8 cellular contexts compared by ENCODE assay signal in the genomic region with DNA sequence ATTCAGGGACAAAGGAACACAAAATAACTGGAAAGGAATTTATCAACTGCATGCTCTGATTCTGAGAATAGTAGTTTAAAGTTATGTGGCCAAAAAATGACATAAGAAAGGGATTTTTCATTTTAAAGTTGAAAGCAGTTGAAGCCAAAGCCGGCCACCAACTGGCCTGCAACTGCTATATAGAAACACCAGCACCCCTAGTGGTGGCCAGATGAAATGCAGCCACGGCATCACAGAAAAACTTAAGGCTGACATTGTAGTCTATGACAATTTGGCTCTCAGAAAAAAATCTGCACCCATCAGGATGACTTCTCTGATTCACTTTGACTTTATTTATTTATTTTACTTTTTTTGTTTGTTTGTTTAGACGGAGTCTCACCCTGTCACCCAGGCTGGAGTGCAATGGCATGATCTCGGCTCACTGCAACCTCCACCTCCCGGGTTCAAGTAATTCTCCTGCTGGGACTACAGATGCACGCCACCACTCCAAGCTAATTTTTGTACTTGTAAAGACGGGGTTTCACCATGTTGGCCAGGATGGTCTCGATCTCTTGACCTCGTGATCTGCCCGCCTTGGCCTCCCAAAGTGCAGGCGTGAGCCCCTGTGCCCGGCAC. TPM values are rescaled to one million over a fixed set of nuclear protein-coding genes. Genes with fewer than 3 reads are reported as not detected.
A peak's percentile ranks its signal among the peaks of the same experiment; 100 is the strongest.
DNase-seq lines count a peak whose midpoint lies in the region; ATAC-seq and TF ChIP-seq lines count a peak whose summit lies in the region.

No MANE protein-coding gene starts in this region.

- TF ChIP-seq CTCF in HL-60 (IDR thresholded peaks at IDR 0.05; ENCODE audit: insufficient read depth, low read length) (peak; percentile 81), fibroblast of villous mesenchyme (IDR thresholded peaks at IDR 0.05; ENCODE audit: insufficient read depth, low read depth, low read length) (peak; percentile 98), omental fat pad (IDR thresholded peaks at IDR 0.05) (peak in 1 of 3 donors; percentile 76), tibial nerve (IDR thresholded peaks at IDR 0.05) (peak; percentile 60 to 96 (median 92))

- no peak overlapping the region for H3K4me3 Mint-ChIP-seq in activated T-helper 1 cell treated with anti-CD3 and anti-CD28 coated beads, Interleukin-12 subunit alpha, Interleukin-12 subunit beta, Interleukin-2, Interleukin-4 antibody, amounts not matched to agents 30 ng/mL and 10 ng/mL and 1 ng/mL, durations not matched to agents 14 hours and 24 hours and 36 hours

- no peaks in the 10 kb centered on the region for H3K27me3 Mint-ChIP-seq in activated T-helper 1 cell treated with anti-CD3 and anti-CD28 coated beads, Interleukin-12 subunit alpha, Interleukin-12 subunit beta, Interleukin-2, Interleukin-4 antibody, amounts not matched to agents 30 ng/mL and 10 ng/mL and 1 ng/mL, durations not matched to agents 14 hours and 24 hours and 36 hours (ENCODE audit: insufficient read depth)

- H3K4me1 Mint-ChIP-seq in activated T-helper 1 cell treated with anti-CD3 and anti-CD28 coated beads, Interleukin-12 subunit alpha, Interleukin-12 subunit beta, Interleukin-2, Interleukin-4 antibody, amounts not matched to agents 30 ng/mL and 10 ng/mL and 1 ng/mL, durations not matched to agents 14 hours and 24 hours and 36 hours (ENCODE audit: low read depth), result no peaks in the 10 kb centered on the region

- TF ChIP-seq POLR2A in tibial nerve (IDR thresholded peaks at IDR 0.05), result no peak

- H3K27me3 ChIP-seq in HL-60 (ENCODE audit: insufficient read depth, poor library complexity, severe bottlenecking), result no peaks in the 10 kb centered on the region
- no peaks in the 10 kb centered on the region for H3K27me3 ChIP-seq in tibial nerve

- DNase-seq in D341Med (ENCODE audit: low spot score) (peak; percentile 75), HL-60 (ENCODE audit: low read depth in 1 of 2, low spot score in 1 of 2) (peak; percentile 16 to 65), OCI-M2 (lab: John Stamatoyannopoulos, UW; ENCODE audit: unreplicated experiment) (peak; percentile 14), fibroblast of villous mesenchyme (ENCODE audit: low read depth) (peak; percentile 68), omental fat pad (ENCODE audit: low spot score) (peak; percentile 79), tibial nerve (ENCODE audit: low spot score in 2 of 2) (peak; percentile 75 to 85)
- peak; percentile 44 for DNase-seq in activated T-helper 1 cell treated with anti-CD3 and anti-CD28 coated beads, Interleukin-12 subunit alpha, Interleukin-12 subunit beta, Interleukin-2, Interleukin-4 antibody, amounts not matched to agents 30 ng/mL and 10 ng/mL and 1 ng/mL, durations not matched to agents 14 hours and 24 hours and 36 hours (ENCODE audit: low spot score)

- no peak overlapping the region for H3K27ac Mint-ChIP-seq in activated T-helper 1 cell treated with anti-CD3 and anti-CD28 coated beads, Interleukin-12 subunit alpha, Interleukin-12 subunit beta, Interleukin-2, Interleukin-4 antibody, amounts not matched to agents 30 ng/mL and 10 ng/mL and 1 ng/mL, durations not matched to agents 14 hours and 24 hours and 36 hours

- WGBS in tibial nerve, 2 donors, result 71 to 74% methylated on average over 12 of the region's 12 CpGs

- H3K27ac ChIP-seq in HL-60 (replicated peaks) (no peak overlapping the region), tibial nerve (no peak overlapping the region)

- ATAC-seq in GM19455 (IDR thresholded peaks at IDR 0.05; ENCODE audit: unreplicated experiment), result peak; percentile 89
- peak; percentile 62 for ATAC-seq in omental fat pad (ENCODE audit: low FRiP score)

- no peak for TF ChIP-seq EP300 in tibial nerve (IDR thresholded peaks at IDR 0.05)

- H3K36me3 Mint-ChIP-seq in activated T-helper 1 cell treated with anti-CD3 and anti-CD28 coated beads, Interleukin-12 subunit alpha, Interleukin-12 subunit beta, Interleukin-2, Interleukin-4 antibody, amounts not matched to agents 30 ng/mL and 10 ng/mL and 1 ng/mL, durations not matched to agents 14 hours and 24 hours and 36 hours (ENCODE audit: low read depth), result peaks cover 24% of the 10 kb centered on the region

- H3K36me3 ChIP-seq in tibial nerve, result no peaks in the 10 kb centered on the region

- no peaks in the 10 kb centered on the region for H3K9me3 Mint-ChIP-seq in activated T-helper 1 cell treated with anti-CD3 and anti-CD28 coated beads, Interleukin-12 subunit alpha, Interleukin-12 subunit beta, Interleukin-2, Interleukin-4 antibody, amounts not matched to agents 30 ng/mL and 10 ng/mL and 1 ng/mL, durations not matched to agents 14 hours and 24 hours and 36 hours

- no peak overlapping the region for H3K4me3 ChIP-seq in HL-60 (replicated peaks; ENCODE audit: insufficient read depth, low read length)
- H3K4me3 ChIP-seq in fibroblast of villous mesenchyme (ENCODE audit: low read depth, low read length), result no peak overlapping the region
- no peak overlapping the region for H3K4me3 ChIP-seq in tibial nerve

- peaks cover 0 to 5% (median 2%) of the 10 kb centered on the region in 4 donors for H3K4me1 ChIP-seq in tibial nerve

- intact Hi-C loops in activated T-helper 1 cell treated with anti-CD3 and anti-CD28 coated beads, Interleukin-12 subunit alpha, Interleukin-12 subunit beta, Interleukin-2, Interleukin-4 antibody, amounts not matched to agents 30 ng/mL and 10 ng/mL and 1 ng/mL, durations not matched to agents 14 hours and 24 hours and 36 hours (cut with micrococcal nuclease), result loop anchor here (1.0 kb wide), 3 partner anchors 41 to 59 kb away; partner anchors contain the start of gene SLC35F2

- H3K9me3 ChIP-seq in tibial nerve, result no peaks in the 10 kb centered on the region

RNA-seq across cellular contexts. Expression of gene SLC35F2, which starts 59.2 kb away (rescaled TPM):
- 36.5 and 38.0 TPM in 2 replicates for total RNA-seq in activated T-helper 1 cell treated with anti-CD3 and anti-CD28 coated beads, Interleukin-12 subunit alpha, Interleukin-12 subunit beta, Interleukin-2, Interleukin-4 antibody, amounts not matched to agents 30 ng/mL and 10 ng/mL and 1 ng/mL, durations not matched to agents 14 hours and 24 hours and 36 hours
- total RNA-seq in fibroblast of villous mesenchyme (4.8 and 14.7 TPM in 2 replicates), omental fat pad (10 to 100 TPM in 1 of 4 donors, 1 to 10 TPM in 3; 4.9 to 15.1 (median 8.8) TPM), tibial nerve (10 to 100 TPM in 1 of 4 donors, 1 to 10 TPM in 3; 3.7 to 15.5 (median 5.6) TPM)

Comparison
In these comparisons a context has a peak if more than half of its experiments do, and no peak if none do; other contexts are left out.
1. DNase-seq: peak in every context shown above with its lines; median percentile 80 in tibial nerve; 79 in omental fat pad; 75 in D341Med; 68 in fibroblast of villous mesenchyme; 44 in activated T-helper 1 cell treated with anti-CD3 and anti-CD28 coated beads, Interleukin-12 subunit alpha, Interleukin-12 subunit beta, Interleukin-2, Interleukin-4 antibody, amounts not matched to agents 30 ng/mL and 10 ng/mL and 1 ng/mL, durations not matched to agents 14 hours and 24 hours and 36 hours; 40 in HL-60; 14 in OCI-M2.